ENCODE assay signal across 16 cellular contexts in genomic region chr2:150767924-150768801, GRCh38.
"Had no signal": no experiment of that assay in that cellular context is flagged by ENCODE, and none has a peak within 500 bp of the region (broad histone marks: within the 10 kb centered on the region; RNA-seq: fewer than 3 reads in every experiment).

No MANE protein-coding gene starts in this region.

- H3K36me3 ChIP-seq: prostate gland, upper lobe of right lung, WERI-Rb-1 had no signal

- H3K4me3 ChIP-seq: mucosa of descending colon, prostate gland, testis, upper lobe of right lung had no signal

- H3K27me3 ChIP-seq: testis, upper lobe of right lung had no signal

- DNase-seq: activated CD4-positive, alpha-beta T cell treated with anti-CD3 and anti-CD28 coated beads for 36 hours; activated CD8-positive, alpha-beta memory T cell treated with anti-CD3 and anti-CD28 coated beads, Interleukin-2, amount 50 U/mL, for 48 hours; activated CD8-positive, alpha-beta T cell treated with anti-CD3 and anti-CD28 coated beads, Interleukin-2, amount 10 ng/mL, durations not matched to agents 7 days and 5 days; activated naive CD4-positive, alpha-beta T cell; hypothalamus; left colon; mucosa of descending colon; naive thymus-derived CD8-positive, alpha-beta T cell; occipital lobe; stimulated activated CD4-positive, alpha-beta T cell treated with anti-CD3 and anti-CD28 coated beads, Interleukin-4, amount 100 ng/mL, for 1 hour; stimulated activated CD8-positive, alpha-beta memory T cell treated with anti-CD3 and anti-CD28 coated beads, Interleukin-4, amount 100 ng/mL, for 48 hours; T-helper 1 cell; testis; upper lobe of right lung; WERI-Rb-1 had no signal
